ENCODE assay signal across 1 cellular context in the genomic region with DNA sequence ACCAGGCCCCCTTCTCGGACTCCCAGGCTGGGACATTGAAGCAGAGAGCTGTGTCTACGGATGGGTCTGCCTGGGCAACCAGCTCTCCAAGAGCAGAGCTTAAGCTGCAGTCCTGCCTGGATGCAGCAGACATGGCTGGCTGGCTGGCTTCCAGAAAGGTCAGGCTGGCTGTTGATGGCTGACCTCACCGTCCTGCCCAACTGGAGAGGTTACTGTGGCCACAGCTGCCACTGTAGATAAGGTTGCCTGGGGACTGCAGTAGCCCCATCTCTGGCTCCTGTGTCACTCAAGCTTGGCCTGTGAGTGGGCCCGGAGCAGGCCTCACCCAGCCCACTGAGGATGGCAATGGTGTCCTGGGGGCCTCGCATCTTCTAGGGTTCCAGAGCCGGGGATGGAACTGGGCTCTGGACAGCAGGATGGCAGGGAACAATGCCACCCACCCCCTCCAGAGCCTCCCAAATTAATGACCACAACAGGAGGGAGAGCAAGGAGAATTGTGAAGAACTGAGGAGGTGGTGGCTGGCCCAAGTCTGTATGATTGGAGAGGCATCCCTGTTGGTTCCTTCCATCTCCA.
TF ChIP-seq lines count a peak whose summit lies in the region.

No MANE protein-coding gene starts in this region.

TF ChIP-seq in K562, 482 proteins besides CTCF, POLR2A, EP300 and RAD21 (continued from another document and continues in another):
- TF ChIP-seq, protein P1, sequence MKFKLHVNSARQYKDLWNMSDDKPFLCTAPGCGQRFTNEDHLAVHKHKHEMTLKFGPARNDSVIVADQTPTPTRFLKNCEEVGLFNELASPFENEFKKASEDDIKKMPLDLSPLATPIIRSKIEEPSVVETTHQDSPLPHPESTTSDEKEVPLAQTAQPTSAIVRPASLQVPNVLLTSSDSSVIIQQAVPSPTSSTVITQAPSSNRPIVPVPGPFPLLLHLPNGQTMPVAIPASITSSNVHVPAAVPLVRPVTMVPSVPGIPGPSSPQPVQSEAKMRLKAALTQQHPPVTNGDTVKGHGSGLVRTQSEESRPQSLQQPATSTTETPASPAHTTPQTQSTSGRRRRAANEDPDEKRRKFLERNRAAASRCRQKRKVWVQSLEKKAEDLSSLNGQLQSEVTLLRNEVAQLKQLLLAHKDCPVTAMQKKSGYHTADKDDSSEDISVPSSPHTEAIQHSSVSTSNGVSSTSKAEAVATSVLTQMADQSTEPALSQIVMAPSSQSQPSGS (CRISPR knock-in tag; IDR thresholded peaks at IDR 0.05): no peak
- TF ChIP-seq SMC3 (conservative IDR thresholded peaks at IDR 0.05; ENCODE audit: insufficient read depth, low read depth, low read length) (no peak), SIX5 (IDR thresholded peaks at IDR 0.05; ENCODE audit: borderline replicate concordance in 1 of 2, insufficient read depth in 1 of 2, low read depth in 1 of 2, low read length in 2 of 2) (0 out of 4 replicates have a peak, but pooled peaks of 1 of the 2 experiments have one; percentile 1), SP1 (CRISPR knock-in tag; IDR thresholded peaks at IDR 0.05) (peak; percentile 75), ZNF785 (CRISPR knock-in tag; IDR thresholded peaks at IDR 0.05) (no peak), POLR3G (IDR thresholded peaks at IDR 0.05; ENCODE audit: extremely low read depth, insufficient read length, insufficient replicate concordance) (no peak), RBM34 (IDR thresholded peaks at IDR 0.05; ENCODE audit: borderline replicate concordance, insufficient read depth, low read length) (no peak), DMBX1 (CRISPR knock-in tag; IDR thresholded peaks at IDR 0.05; ENCODE audit: borderline replicate concordance) (peak; percentile 85), HMG20B (CRISPR knock-in tag; IDR thresholded peaks at IDR 0.05) (no peak), POLR2AphosphoS5 (IDR thresholded peaks at IDR 0.05; ENCODE audit: control insufficient read depth, insufficient read depth, low read depth, low read length) (peak; percentile 96), FOXJ3 (CRISPR knock-in tag; IDR thresholded peaks at IDR 0.05) (no peak), ZNF274 (IDR thresholded peaks at IDR 0.05; ENCODE audit: borderline replicate concordance, low read depth, low read length) (no peak), BRD9 (IDR thresholded peaks at IDR 0.05; ENCODE audit: low read depth, partially characterized antibody) (no peak), ZNF197 (CRISPR knock-in tag; IDR thresholded peaks at IDR 0.05; ENCODE audit: low read depth) (no peak), CBX1 (IDR thresholded peaks at IDR 0.05; ENCODE audit: low read depth) (no peak), GTF2F1 (IDR thresholded peaks at IDR 0.05; ENCODE audit: low read depth, low read length) (no peak), DACH1 (IDR thresholded peaks at IDR 0.05; ENCODE audit: partially characterized antibody) (peak; percentile 80), ZKSCAN1 (IDR thresholded peaks at IDR 0.05; ENCODE audit: low read depth, low read length) (peak; percentile 62; the same call in 1 of the 2 replicates), ZNF561 (CRISPR knock-in tag; conservative IDR thresholded peaks at IDR 0.05) (no peak), ZNF282 (CRISPR knock-in tag; IDR thresholded peaks at IDR 0.05) (no peak), SMARCB1 (IDR thresholded peaks at IDR 0.05; ENCODE audit: insufficient read length, low read depth) (no peak), HCFC1 (IDR thresholded peaks at IDR 0.05; ENCODE audit: low read depth, low read length) (peak; percentile 40; the same call in 1 of the 2 replicates), EP400 (IDR thresholded peaks at IDR 0.05) (no peak; the same call in 1 of the 2 replicates), MTA3 (IDR thresholded peaks at IDR 0.05; ENCODE audit: borderline replicate concordance) (peak; percentile 89), LCOR (CRISPR knock-in tag; IDR thresholded peaks at IDR 0.05) (peak; percentile 62; the same call in 1 of the 2 replicates), SRSF7 (optimal IDR thresholded peaks at IDR 0.05; ENCODE audit: low read depth, low read length) (no peak), MCM7 (IDR thresholded peaks at IDR 0.05) (no peak)
- TF ChIP-seq, protein P2, sequence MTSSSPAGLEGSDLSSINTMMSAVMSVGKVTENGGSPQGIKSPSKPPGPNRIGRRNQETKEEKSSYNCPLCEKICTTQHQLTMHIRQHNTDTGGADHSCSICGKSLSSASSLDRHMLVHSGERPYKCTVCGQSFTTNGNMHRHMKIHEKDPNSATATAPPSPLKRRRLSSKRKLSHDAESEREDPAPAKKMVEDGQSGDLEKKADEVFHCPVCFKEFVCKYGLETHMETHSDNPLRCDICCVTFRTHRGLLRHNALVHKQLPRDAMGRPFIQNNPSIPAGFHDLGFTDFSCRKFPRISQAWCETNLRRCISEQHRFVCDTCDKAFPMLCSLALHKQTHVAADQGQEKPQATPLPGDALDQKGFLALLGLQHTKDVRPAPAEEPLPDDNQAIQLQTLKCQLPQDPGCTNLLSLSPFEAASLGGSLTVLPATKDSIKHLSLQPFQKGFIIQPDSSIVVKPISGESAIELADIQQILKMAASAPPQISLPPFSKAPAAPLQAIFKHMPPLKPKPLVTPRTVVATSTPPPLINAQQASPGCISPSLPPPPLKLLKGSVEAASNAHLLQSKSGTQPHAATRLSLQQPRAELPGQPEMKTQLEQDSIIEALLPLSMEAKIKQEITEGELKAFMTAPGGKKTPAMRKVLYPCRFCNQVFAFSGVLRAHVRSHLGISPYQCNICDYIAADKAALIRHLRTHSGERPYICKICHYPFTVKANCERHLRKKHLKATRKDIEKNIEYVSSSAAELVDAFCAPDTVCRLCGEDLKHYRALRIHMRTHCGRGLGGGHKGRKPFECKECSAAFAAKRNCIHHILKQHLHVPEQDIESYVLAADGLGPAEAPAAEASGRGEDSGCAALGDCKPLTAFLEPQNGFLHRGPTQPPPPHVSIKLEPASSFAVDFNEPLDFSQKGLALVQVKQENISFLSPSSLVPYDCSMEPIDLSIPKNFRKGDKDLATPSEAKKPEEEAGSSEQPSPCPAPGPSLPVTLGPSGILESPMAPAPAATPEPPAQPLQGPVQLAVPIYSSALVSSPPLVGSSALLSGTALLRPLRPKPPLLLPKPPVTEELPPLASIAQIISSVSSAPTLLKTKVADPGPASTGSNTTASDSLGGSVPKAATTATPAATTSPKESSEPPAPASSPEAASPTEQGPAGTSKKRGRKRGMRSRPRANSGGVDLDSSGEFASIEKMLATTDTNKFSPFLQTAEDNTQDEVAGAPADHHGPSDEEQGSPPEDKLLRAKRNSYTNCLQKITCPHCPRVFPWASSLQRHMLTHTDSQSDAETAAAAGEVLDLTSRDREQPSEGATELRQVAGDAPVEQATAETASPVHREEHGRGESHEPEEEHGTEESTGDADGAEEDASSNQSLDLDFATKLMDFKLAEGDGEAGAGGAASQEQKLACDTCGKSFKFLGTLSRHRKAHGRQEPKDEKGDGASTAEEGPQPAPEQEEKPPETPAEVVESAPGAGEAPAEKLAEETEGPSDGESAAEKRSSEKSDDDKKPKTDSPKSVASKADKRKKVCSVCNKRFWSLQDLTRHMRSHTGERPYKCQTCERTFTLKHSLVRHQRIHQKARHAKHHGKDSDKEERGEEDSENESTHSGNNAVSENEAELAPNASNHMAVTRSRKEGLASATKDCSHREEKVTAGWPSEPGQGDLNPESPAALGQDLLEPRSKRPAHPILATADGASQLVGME (CRISPR knock-in tag; IDR thresholded peaks at IDR 0.05): peak; percentile 95
- TF ChIP-seq, protein P3, sequence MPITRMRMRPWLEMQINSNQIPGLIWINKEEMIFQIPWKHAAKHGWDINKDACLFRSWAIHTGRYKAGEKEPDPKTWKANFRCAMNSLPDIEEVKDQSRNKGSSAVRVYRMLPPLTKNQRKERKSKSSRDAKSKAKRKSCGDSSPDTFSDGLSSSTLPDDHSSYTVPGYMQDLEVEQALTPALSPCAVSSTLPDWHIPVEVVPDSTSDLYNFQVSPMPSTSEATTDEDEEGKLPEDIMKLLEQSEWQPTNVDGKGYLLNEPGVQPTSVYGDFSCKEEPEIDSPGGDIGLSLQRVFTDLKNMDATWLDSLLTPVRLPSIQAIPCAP (CRISPR knock-in tag; IDR thresholded peaks at IDR 0.05; ENCODE audit: borderline replicate concordance): no peak
- TF ChIP-seq, protein P4, sequence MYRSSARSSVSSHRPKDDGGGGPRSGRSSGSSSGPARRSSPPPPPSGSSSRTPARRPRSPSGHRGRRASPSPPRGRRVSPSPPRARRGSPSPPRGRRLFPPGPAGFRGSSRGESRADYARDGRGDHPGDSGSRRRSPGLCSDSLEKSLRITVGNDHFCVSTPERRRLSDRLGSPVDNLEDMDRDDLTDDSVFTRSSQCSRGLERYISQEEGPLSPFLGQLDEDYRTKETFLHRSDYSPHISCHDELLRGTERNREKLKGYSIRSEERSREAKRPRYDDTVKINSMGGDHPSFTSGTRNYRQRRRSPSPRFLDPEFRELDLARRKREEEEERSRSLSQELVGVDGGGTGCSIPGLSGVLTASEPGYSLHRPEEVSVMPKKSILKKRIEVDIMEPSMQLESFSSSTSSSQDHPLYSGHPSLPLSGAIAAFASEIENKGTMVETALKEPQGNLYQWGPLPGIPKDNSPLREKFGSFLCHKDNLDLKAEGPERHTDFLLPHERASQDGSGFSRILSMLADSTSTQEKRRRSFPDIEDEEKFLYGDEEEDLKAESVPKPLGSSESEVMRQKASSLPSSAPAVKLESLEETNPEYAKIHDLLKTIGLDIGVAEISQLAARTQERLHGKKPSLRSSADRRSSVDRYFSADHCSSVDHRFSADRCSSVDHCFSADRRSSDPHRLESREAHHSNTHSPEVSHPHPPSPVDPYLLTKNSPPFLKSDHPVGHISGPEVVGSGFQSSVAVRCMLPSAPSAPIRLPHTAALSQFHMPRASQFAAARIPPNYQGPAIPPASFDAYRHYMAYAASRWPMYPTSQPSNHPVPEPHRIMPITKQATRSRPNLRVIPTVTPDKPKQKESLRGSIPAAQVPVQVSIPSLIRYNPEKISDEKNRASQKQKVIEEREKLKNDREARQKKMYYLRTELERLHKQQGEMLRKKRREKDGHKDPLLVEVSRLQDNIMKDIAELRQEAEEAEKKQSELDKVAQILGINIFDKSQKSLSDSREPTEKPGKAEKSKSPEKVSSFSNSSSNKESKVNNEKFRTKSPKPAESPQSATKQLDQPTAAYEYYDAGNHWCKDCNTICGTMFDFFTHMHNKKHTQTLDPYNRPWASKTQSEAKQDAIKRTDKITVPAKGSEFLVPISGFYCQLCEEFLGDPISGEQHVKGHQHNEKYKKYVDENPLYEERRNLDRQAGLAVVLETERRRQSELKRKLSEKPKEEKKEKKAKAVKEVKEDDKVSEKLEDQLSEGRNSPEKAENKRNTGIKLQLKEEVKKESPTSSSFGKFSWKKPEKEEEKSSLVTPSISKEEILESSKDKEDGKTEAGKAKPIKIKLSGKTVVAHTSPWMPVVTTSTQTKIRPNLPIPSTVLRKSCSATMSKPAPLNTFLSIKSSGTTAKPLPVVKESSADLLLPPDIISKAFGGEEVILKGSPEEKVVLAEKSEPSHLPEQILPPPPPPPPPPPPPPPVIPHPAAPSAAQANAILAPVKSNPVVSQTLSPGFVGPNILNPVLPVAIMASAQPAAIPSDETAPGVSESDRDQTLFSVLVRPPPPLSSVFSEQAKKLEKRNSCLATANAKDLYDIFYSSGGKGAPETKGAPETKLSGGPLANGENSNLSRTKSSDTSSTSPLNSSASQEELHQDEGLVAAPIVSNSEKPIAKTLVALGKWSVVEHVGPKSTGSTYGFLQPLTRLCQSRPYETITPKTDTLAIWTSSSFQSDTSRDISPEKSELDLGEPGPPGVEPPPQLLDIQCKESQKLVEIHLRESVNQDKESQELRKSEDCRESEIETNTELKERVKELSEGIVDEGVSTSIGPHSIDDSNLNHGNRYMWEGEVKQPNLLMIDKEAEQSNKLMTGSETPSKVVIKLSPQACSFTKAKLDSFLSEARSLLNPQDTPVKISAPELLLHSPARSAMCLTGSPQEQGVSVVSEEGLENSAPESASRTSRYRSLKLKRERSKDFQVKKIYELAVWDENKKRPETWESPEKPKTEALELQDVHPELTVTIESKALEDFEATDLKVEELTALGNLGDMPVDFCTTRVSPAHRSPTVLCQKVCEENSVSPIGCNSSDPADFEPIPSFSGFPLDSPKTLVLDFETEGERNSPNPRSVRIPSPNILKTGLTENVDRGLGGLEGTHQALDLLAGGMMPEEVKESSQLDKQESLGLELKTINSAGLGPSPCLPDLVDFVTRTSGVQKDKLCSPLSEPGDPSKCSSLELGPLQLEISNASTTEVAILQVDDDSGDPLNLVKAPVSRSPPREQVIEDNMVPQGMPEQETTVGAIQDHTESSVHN (IDR thresholded peaks at IDR 0.05; ENCODE audit: borderline replicate concordance in 1 of 2, low read depth in 1 of 2): no peak
- TF ChIP-seq, protein P5, sequence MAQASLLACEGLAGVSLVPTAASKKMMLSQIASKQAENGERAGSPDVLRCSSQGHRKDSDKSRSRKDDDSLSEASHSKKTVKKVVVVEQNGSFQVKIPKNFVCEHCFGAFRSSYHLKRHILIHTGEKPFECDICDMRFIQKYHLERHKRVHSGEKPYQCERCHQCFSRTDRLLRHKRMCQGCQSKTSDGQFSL (CRISPR knock-in tag; IDR thresholded peaks at IDR 0.05): no peak
- TF ChIP-seq, protein P5 (tag; IDR thresholded peaks at IDR 0.05): no peak
- TF ChIP-seq, protein P6, sequence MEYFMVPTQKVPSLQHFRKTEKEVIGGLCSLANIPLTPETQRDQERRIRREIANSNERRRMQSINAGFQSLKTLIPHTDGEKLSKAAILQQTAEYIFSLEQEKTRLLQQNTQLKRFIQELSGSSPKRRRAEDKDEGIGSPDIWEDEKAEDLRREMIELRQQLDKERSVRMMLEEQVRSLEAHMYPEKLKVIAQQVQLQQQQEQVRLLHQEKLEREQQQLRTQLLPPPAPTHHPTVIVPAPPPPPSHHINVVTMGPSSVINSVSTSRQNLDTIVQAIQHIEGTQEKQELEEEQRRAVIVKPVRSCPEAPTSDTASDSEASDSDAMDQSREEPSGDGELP (CRISPR knock-in tag; IDR thresholded peaks at IDR 0.05; ENCODE audit: borderline replicate concordance): peak; percentile 99
- TF ChIP-seq, protein P7, sequence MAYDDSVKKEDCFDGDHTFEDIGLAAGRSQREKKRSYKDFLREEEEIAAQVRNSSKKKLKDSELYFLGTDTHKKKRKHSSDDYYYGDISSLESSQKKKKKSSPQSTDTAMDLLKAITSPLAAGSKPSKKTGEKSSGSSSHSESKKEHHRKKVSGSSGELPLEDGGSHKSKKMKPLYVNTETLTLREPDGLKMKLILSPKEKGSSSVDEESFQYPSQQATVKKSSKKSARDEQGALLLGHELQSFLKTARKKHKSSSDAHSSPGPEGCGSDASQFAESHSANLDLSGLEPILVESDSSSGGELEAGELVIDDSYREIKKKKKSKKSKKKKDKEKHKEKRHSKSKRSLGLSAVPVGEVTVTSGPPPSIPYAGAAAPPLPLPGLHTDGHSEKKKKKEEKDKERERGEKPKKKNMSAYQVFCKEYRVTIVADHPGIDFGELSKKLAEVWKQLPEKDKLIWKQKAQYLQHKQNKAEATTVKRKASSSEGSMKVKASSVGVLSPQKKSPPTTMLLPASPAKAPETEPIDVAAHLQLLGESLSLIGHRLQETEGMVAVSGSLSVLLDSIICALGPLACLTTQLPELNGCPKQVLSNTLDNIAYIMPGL (CRISPR knock-in tag; IDR thresholded peaks at IDR 0.05): no peak
- TF ChIP-seq, protein P8, sequence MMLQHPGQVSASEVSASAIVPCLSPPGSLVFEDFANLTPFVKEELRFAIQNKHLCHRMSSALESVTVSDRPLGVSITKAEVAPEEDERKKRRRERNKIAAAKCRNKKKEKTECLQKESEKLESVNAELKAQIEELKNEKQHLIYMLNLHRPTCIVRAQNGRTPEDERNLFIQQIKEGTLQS (IDR thresholded peaks at IDR 0.05): peak; percentile 90
- TF ChIP-seq, protein P8 (CRISPR knock-in tag; conservative IDR thresholded peaks at IDR 0.05): peak; percentile 88; the same call in 1 of the 2 replicates
